16 cellular contexts compared by ENCODE assay signal in the genomic region with DNA sequence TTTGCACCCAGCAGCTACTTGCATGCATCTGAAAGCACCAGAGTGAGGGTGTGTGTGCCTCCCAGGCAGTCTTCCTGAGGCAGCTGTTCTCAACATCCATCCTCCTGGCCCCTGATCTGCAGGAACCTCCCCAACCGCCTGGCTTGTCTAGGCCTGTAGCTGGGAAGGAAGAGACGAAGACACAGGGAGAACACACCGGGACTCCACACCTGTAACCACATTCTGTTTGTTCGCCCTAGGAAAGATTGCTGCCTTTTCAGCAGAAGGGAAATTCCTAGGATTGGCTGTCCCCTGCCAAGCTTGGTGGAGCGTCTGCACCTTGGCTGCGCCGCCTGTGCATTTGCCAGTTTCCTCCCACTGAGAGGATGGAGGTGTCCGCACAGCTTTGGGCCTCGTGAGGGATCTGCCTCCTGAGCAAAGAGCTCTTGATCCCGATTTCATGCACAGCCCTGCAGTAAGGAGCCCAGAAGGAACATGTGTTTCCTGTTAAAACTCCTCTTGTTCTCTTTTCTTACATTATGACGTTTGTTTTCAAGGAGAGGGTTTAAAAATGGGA.
DNase-seq lines count a peak whose midpoint lies in the region; ATAC-seq, FAIRE-seq and TF ChIP-seq lines count a peak whose summit lies in the region.
"Had no signal": no experiment of that assay in that cellular context is flagged by ENCODE, and none has a peak within 500 bp of the region (broad histone marks: within the 10 kb centered on the region; RNA-seq: fewer than 3 reads in every experiment).

No MANE protein-coding gene starts in this region.

- ATAC-seq in stimulated activated memory B cell treated with anti-CD40 and anti-IgM and Interleukin-4, amounts not matched to agents 10 μg/mL and 1 μg/mL and 100 μg/mL, for 72 hours: peak; percentile 20
- no peak for ATAC-seq in GM21367 (IDR thresholded peaks at IDR 0.05; ENCODE audit: unreplicated experiment)
- ATAC-seq: right cardiac atrium had no signal

- no peaks in the 10 kb centered on the region for H3K4me1 Mint-ChIP-seq in stimulated activated memory B cell treated with anti-CD40 and anti-IgM and Interleukin-4, amounts not matched to agents 10 μg/mL and 1 μg/mL and 100 μg/mL, for 72 hours

- H3K36me3 Mint-ChIP-seq in stimulated activated memory B cell treated with anti-CD40 and anti-IgM and Interleukin-4, amounts not matched to agents 10 μg/mL and 1 μg/mL and 100 μg/mL, for 72 hours: no peaks in the 10 kb centered on the region
- H3K36me3 Mint-ChIP-seq: activated CD4-positive, alpha-beta memory T cell treated with anti-CD3 and anti-CD28 coated beads for 36 hours had no signal

- FAIRE-seq in RCC 7860 (lab: Jason Lieb, UNC): no peak
- FAIRE-seq: TTC549 had no signal

- H3K27ac Mint-ChIP-seq in stimulated activated memory B cell treated with anti-CD40 and anti-IgM and Interleukin-4, amounts not matched to agents 10 μg/mL and 1 μg/mL and 100 μg/mL, for 72 hours: no peak overlapping the region
- H3K27ac Mint-ChIP-seq: activated CD4-positive, alpha-beta memory T cell treated with anti-CD3 and anti-CD28 coated beads for 36 hours had no signal

- H3K4me3 Mint-ChIP-seq in stimulated activated memory B cell treated with anti-CD40 and anti-IgM and Interleukin-4, amounts not matched to agents 10 μg/mL and 1 μg/mL and 100 μg/mL, for 72 hours: no peak overlapping the region
- H3K4me3 Mint-ChIP-seq: activated CD4-positive, alpha-beta memory T cell treated with anti-CD3 and anti-CD28 coated beads for 36 hours; naive B cell had no signal

- H3K9me3 Mint-ChIP-seq in stimulated activated memory B cell treated with anti-CD40 and anti-IgM and Interleukin-4, amounts not matched to agents 10 μg/mL and 1 μg/mL and 100 μg/mL, for 72 hours: no peaks in the 10 kb centered on the region
- H3K9me3 Mint-ChIP-seq: activated CD4-positive, alpha-beta memory T cell treated with anti-CD3 and anti-CD28 coated beads for 36 hours had no signal

- TF ChIP-seq CTCF in fibroblast of the aortic adventitia (IDR thresholded peaks at IDR 0.05; ENCODE audit: insufficient read depth, low read length): no peak

- peak; percentile 9 for DNase-seq in MV-4-11 (lab: John Stamatoyannopoulos, UW)
- DNase-seq in fibroblast of the aortic adventitia (ENCODE audit: low read depth): peak; percentile 31
- DNase-seq in NCI-H2107 treated with DMSO at 0.1 percent for 48 hours (lab: John Stamatoyannopoulos, UW; ENCODE audit: unreplicated experiment): no peak
- no peak for DNase-seq in RCC 7860 (ENCODE audit: low spot score)
- DNase-seq: activated CD4-positive, alpha-beta memory T cell treated with anti-CD3 and anti-CD28 coated beads for 36 hours; activated effector memory CD4-positive, alpha-beta T cell treated with Interleukin-2 at 50 U/mL for 16 hours; naive B cell; NCI-H1092; NCI-H748 treated with DMSO at 0.1 percent for 48 hours; right cardiac atrium; stimulated activated CD4-positive, alpha-beta T cell treated with anti-CD3 and anti-CD28 coated beads, Interleukin-4, amount 100 ng/mL, for 24 hours had no signal

- H3K27ac ChIP-seq in angular gyrus (ENCODE audit: low read depth, low read length): peak overlapping the region; percentile 78
- H3K27ac ChIP-seq: uterus had no signal

- H3K27me3 Mint-ChIP-seq in stimulated activated memory B cell treated with anti-CD40 and anti-IgM and Interleukin-4, amounts not matched to agents 10 μg/mL and 1 μg/mL and 100 μg/mL, for 72 hours: no peaks in the 10 kb centered on the region
- H3K27me3 Mint-ChIP-seq: naive B cell had no signal

- no peak overlapping the region for H3K4me3 ChIP-seq in fibroblast of the aortic adventitia (ENCODE audit: low read depth, low read length)
- H3K4me3 ChIP-seq: uterus had no signal

Comparison
In these comparisons a context has a peak if more than half of its experiments do, and no peak if none do; other contexts are left out.
1. DNase-seq: peak in MV-4-11 (single experiment) and fibroblast of the aortic adventitia (single experiment); none in NCI-H2107 treated with DMSO at 0.1 percent for 48 hours (single experiment) and RCC 7860 (single experiment).